ENCODE assay signal across 12 cellular contexts in genomic region chr18:29191263-29191662, GRCh38.
DNase-seq lines count a peak whose midpoint lies in the region; ATAC-seq and TF ChIP-seq lines count a peak whose summit lies in the region.
"Had no signal": no experiment of that assay in that cellular context is flagged by ENCODE, and none has a peak within 500 bp of the region (broad histone marks: within the 10 kb centered on the region; RNA-seq: fewer than 3 reads in every experiment).

No MANE protein-coding gene starts in this region.

- H3K56ac ChIP-seq in H9 (ENCODE audit: insufficient read length, low read depth, low read length): no peak overlapping the region

- no peak overlapping the region for H3K18ac ChIP-seq in H9 (ENCODE audit: insufficient read length, low read depth, low read length)

- no peak overlapping the region for H3K4me2 ChIP-seq in H9 (ENCODE audit: insufficient read depth, insufficient read length, low read length)

- no peak overlapping the region for H2AK5ac ChIP-seq in H9 (ENCODE audit: insufficient read length, low read length)

- H3K36me3 Mint-ChIP-seq in H9 (ENCODE audit: insufficient read depth in 1 of 3, low read depth in 3 of 3): no peaks in the 10 kb centered on the region

- H3K23ac ChIP-seq in H9 (ENCODE audit: insufficient read length, low read depth, low read length): no peak overlapping the region

- CTCF ChIA-PET in AG04449 (lab: Yijun Ruan, JAX): interaction anchor here (0.9 to 1.2 kb wide), 3 partner anchors 12 to 36 kb away, joined by 3 to 4 read pairs (median 3); no protein-coding TSS in a partner anchor

- H2AFZ ChIP-seq in H9 (ENCODE audit: low read length): no peak overlapping the region

- no CpG with 5 or more reads among the region's 3 CpGs for WGBS in H9 (ENCODE audit: extremely low coverage, insufficient read length, low lambda C conversion rate)
- WGBS in upper lobe of left lung, 2 donors: 81 to 88% methylated on average over 3 of the region's 3 CpGs

- H2BK15ac ChIP-seq in H9 (ENCODE audit: low read depth, low read length): no peak overlapping the region

- no peak overlapping the region for H4K5ac ChIP-seq in H9 (ENCODE audit: insufficient read length, low read depth, low read length)

- H2BK5ac ChIP-seq in H9 (ENCODE audit: insufficient read length, low read length): no peak overlapping the region

- H2BK120ac ChIP-seq in H9 (ENCODE audit: low read depth, low read length, poor library complexity, severe bottlenecking): no peak overlapping the region

- no peak overlapping the region for H3K4me3 ChIP-seq in AG04449 (ENCODE audit: low read depth, low read length)
- no peak overlapping the region for H3K4me3 ChIP-seq in RWPE2 (ENCODE audit: severe bottlenecking)
- no peak overlapping the region for H3K4me3 ChIP-seq in upper lobe of left lung
- H3K4me3 ChIP-seq: lung had no signal

- no peaks in the 10 kb centered on the region for H3K79me2 ChIP-seq in H9 (ENCODE audit: insufficient read depth, low read length)

- no peak overlapping the region for H3K27ac Mint-ChIP-seq in H9

- H2BK12ac ChIP-seq in H9 (ENCODE audit: insufficient read length, low read depth, low read length): no peak overlapping the region

- no peak for DNase-seq in AG04449 (ENCODE audit: low read depth, low spot score)
- DNase-seq in H9: peak; percentile 30
- DNase-seq in RWPE2 (ENCODE audit: low spot score): no peak
- peak in 1 of 2 donors; percentile 19 for DNase-seq in foreskin keratinocyte
- DNase-seq in NCI-H2081 treated with DMSO at 0.1 percent for 48 hours (lab: John Stamatoyannopoulos, UW): no peak
- no peak for DNase-seq in upper lobe of left lung
- DNase-seq: DMS79; NCI-H1694 treated with DMSO at 0.1 percent for 48 hours; stimulated activated CD4-positive, alpha-beta T cell treated with anti-CD3 and anti-CD28 coated beads, Interleukin-12 subunit alpha, Interleukin-12 subunit beta, amount 100 ng/mL, for 4 hours had no signal

- no peak overlapping the region for H3K4me3 Mint-ChIP-seq in H9

- no peaks in the 10 kb centered on the region for H3K79me1 ChIP-seq in H9 (ENCODE audit: insufficient read depth, low read depth, low read length, poor library complexity, severe bottlenecking)

- POLR2A ChIA-PET in AG04449 (lab: Yijun Ruan, JAX): no interaction called here

- H4K20me1 ChIP-seq in H9 (ENCODE audit: control insufficient read depth, insufficient read depth, insufficient read length): no peaks in the 10 kb centered on the region

- H3K36me3 ChIP-seq in RWPE2 (ENCODE audit: low read depth) (no peaks in the 10 kb centered on the region), upper lobe of left lung (no peaks in the 10 kb centered on the region)

- no peak overlapping the region for H3K14ac ChIP-seq in H9 (ENCODE audit: insufficient read depth, low read length)

- H4K91ac ChIP-seq in H9 (ENCODE audit: insufficient read length, low read depth, low read length): no peak overlapping the region

- no peak overlapping the region for H4K8ac ChIP-seq in H9 (replicated peaks; ENCODE audit: insufficient read length, low read depth, low read length)

- H3K4me1 Mint-ChIP-seq in H9: peaks cover 4 to 8% of the 10 kb centered on the region in 2 experiments; a peak in 3 of 4 replicates

- H3T11ph ChIP-seq in H9 (ENCODE audit: low read length): no peak overlapping the region

- H3K23me2 ChIP-seq in H9 (ENCODE audit: insufficient read length, low read depth, low read length, poor library complexity, severe bottlenecking): no peaks in the 10 kb centered on the region

- TF ChIP-seq CTCF in AG04449 (IDR thresholded peaks at IDR 0.05; ENCODE audit: insufficient read depth, low read length, missing control alignments) (peak; percentile 49), H9 (conservative IDR thresholded peaks at IDR 0.05) (peak; percentile 71), RWPE2 (IDR thresholded peaks at IDR 0.05; ENCODE audit: poor library complexity, severe bottlenecking) (peak; percentile 47), foreskin keratinocyte (conservative IDR thresholded peaks at IDR 0.05) (peak; percentile 58), upper lobe of left lung (IDR thresholded peaks at IDR 0.05) (no peak)

- no peak overlapping the region for H3K4ac ChIP-seq in H9 (ENCODE audit: low read depth, low read length)

- ATAC-seq in RWPE2 (ENCODE audit: low read depth) (no peak), foreskin keratinocyte (peak; percentile 49), HG03521 (IDR thresholded peaks at IDR 0.05; ENCODE audit: unreplicated experiment) (no peak), HG02852 (IDR thresholded peaks at IDR 0.05; ENCODE audit: unreplicated experiment) (no peak), upper lobe of left lung (ENCODE audit: low FRiP score in 2 of 2) (no peak)

- no peaks in the 10 kb centered on the region for H3K9me3 ChIP-seq in H9 (ENCODE audit: control insufficient read depth, low read depth, low read length)
- H3K9me3 ChIP-seq in RWPE2 (ENCODE audit: severe bottlenecking): no peaks in the 10 kb centered on the region
- H3K9me3 ChIP-seq in upper lobe of left lung: no peaks in the 10 kb centered on the region

- no peaks in the 10 kb centered on the region for H3K27me3 Mint-ChIP-seq in H9 (ENCODE audit: low read depth)

- H3K4me1 ChIP-seq in H9 (ENCODE audit: insufficient read depth, low read length): no peaks in the 10 kb centered on the region; the same call in 1 of the 2 replicates
- H3K4me1 ChIP-seq in RWPE2 (ENCODE audit: insufficient read depth, poor library complexity, severe bottlenecking): peaks cover 16% of the 10 kb centered on the region
- peaks cover 12% of the 10 kb centered on the region for H3K4me1 ChIP-seq in foreskin keratinocyte
- H3K4me1 ChIP-seq in upper lobe of left lung: no peaks in the 10 kb centered on the region

- TF ChIP-seq EP300 in upper lobe of left lung (IDR thresholded peaks at IDR 0.05): no peak

- no peak overlapping the region for H3K27ac ChIP-seq in H9 (ENCODE audit: insufficient read length, low read depth, low read length)
- H3K27ac ChIP-seq in RWPE2 (ENCODE audit: poor library complexity, severe bottlenecking): no peak overlapping the region
- H3K27ac ChIP-seq in foreskin keratinocyte: no peak overlapping the region
- H3K27ac ChIP-seq in upper lobe of left lung: no peak overlapping the region

- no peak overlapping the region for H2BK20ac ChIP-seq in H9 (ENCODE audit: low read depth, low read length, poor library complexity, severe bottlenecking)

- H3K9me3 Mint-ChIP-seq in H9: no peaks in the 10 kb centered on the region

- no peaks in the 10 kb centered on the region for H3K27me3 ChIP-seq in H9 (ENCODE audit: insufficient read depth, low read length)
- no peaks in the 10 kb centered on the region for H3K27me3 ChIP-seq in RWPE2 (ENCODE audit: insufficient read depth, poor library complexity, severe bottlenecking)
- H3K27me3 ChIP-seq in foreskin keratinocyte: no peaks in the 10 kb centered on the region
- no peaks in the 10 kb centered on the region for H3K27me3 ChIP-seq in upper lobe of left lung

- H3K9ac ChIP-seq in H9 (ENCODE audit: extremely low read depth, insufficient read length, low read length): no peak overlapping the region

- no peak for TF ChIP-seq POLR2A in upper lobe of left lung (IDR thresholded peaks at IDR 0.05)

Comparison
In these comparisons a context has a peak if more than half of its experiments do, and no peak if none do; other contexts are left out.
1. CTCF ChIP-seq: peak in AG04449 (single experiment), H9 (single experiment), RWPE2 (single experiment) and foreskin keratinocyte (single experiment); none in upper lobe of left lung (0 of 6).